ENCODE assay signal across 1 cellular context in the genomic region with DNA sequence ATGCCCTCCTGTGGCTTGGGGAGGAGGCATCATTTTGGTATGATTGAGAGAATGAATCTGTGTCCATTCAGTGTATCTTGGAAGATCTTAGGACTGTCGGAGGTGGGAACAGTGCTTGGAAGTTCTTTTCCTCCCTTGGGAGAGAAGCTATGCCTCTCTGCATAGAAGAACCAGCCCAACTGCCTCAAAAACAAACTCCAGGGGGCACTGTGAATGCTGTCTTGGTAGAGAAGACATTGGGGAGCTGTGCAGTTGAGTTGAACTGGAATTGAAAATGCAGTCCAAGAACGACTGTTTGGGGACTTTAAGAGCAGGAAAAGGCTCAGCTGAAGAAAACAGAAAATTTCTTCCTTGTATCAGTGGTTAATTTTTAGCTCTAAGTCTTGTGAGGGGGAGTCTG.
TF ChIP-seq lines count a peak whose summit lies in the region.

No MANE protein-coding gene starts in this region.

TF ChIP-seq in K562, 482 proteins besides CTCF, POLR2A, EP300 and RAD21:
- TF ChIP-seq, protein P1, sequence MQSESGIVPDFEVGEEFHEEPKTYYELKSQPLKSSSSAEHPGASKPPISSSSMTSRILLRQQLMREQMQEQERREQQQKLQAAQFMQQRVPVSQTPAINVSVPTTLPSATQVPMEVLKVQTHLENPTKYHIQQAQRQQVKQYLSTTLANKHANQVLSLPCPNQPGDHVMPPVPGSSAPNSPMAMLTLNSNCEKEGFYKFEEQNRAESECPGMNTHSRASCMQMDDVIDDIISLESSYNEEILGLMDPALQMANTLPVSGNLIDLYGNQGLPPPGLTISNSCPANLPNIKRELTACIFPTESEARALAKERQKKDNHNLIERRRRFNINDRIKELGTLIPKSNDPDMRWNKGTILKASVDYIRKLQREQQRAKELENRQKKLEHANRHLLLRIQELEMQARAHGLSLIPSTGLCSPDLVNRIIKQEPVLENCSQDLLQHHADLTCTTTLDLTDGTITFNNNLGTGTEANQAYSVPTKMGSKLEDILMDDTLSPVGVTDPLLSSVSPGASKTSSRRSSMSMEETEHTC (IDR thresholded peaks at IDR 0.05): no peak
- no peak for TF ChIP-seq IRF2 (CRISPR knock-in tag; IDR thresholded peaks at IDR 0.05)
- TF ChIP-seq ETV1 (tag; conservative IDR thresholded peaks at IDR 0.05; ENCODE audit: low read depth): no peak
- TF ChIP-seq FOXP1 (CRISPR knock-in tag; IDR thresholded peaks at IDR 0.05): no peak
- TF ChIP-seq, protein P2, sequence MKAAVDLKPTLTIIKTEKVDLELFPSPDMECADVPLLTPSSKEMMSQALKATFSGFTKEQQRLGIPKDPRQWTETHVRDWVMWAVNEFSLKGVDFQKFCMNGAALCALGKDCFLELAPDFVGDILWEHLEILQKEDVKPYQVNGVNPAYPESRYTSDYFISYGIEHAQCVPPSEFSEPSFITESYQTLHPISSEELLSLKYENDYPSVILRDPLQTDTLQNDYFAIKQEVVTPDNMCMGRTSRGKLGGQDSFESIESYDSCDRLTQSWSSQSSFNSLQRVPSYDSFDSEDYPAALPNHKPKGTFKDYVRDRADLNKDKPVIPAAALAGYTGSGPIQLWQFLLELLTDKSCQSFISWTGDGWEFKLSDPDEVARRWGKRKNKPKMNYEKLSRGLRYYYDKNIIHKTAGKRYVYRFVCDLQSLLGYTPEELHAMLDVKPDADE (conservative IDR thresholded peaks at IDR 0.05; ENCODE audit: control insufficient read depth, low read depth, low read length): no peak
- no peak for TF ChIP-seq RBM14 (IDR thresholded peaks at IDR 0.05; ENCODE audit: borderline replicate concordance, insufficient read depth, low read depth, low read length)
- TF ChIP-seq HSF4 (CRISPR knock-in tag; IDR thresholded peaks at IDR 0.05; ENCODE audit: borderline replicate concordance): no peak
- TF ChIP-seq, protein P3, sequence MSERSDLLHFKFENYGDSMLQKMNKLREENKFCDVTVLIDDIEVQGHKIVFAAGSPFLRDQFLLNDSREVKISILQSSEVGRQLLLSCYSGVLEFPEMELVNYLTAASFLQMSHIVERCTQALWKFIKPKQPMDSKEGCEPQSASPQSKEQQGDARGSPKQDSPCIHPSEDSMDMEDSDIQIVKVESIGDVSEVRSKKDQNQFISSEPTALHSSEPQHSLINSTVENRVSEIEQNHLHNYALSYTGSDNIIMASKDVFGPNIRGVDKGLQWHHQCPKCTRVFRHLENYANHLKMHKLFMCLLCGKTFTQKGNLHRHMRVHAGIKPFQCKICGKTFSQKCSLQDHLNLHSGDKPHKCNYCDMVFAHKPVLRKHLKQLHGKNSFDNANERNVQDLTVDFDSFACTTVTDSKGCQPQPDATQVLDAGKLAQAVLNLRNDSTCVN (CRISPR knock-in tag; IDR thresholded peaks at IDR 0.05): no peak
TF ChIP-seq in K562: peak in this region for 0.
